Comparison of ENCODE assay signal across 9 cellular contexts in genomic region chr14:24194186-24194872, GRCh38. TPM values are rescaled to one million over a fixed set of nuclear protein-coding genes. Genes with fewer than 3 reads are reported as not detected.
DNase-seq lines count a peak whose midpoint lies in the region; ATAC-seq, FAIRE-seq and TF ChIP-seq lines count a peak whose summit lies in the region.
"Had no signal": no experiment of that assay in that cellular context is flagged by ENCODE, and none has a peak within 500 bp of the region (broad histone marks: within the 10 kb centered on the region; RNA-seq: fewer than 3 reads in every experiment).

No MANE protein-coding gene starts in this region.

- POLR2A ChIA-PET in K562 (lab: Yijun Ruan, JAX): interaction anchor here (0.6 to 3.2 kb wide), 4 partner anchors 14 to 233 kb away, joined by 3 to 21 read pairs (median 14); partner anchors contain the start of genes CHMP4A and MDP1

- H3K79me2 ChIP-seq in K562 (ENCODE audit: control insufficient read depth, insufficient read depth, low read length): peaks cover 51% of the 10 kb centered on the region

- TF ChIP-seq RAD21 in K562 (CRISPR knock-in tag; conservative IDR thresholded peaks at IDR 0.05 in 1 of 2, IDR thresholded peaks at IDR 0.05 in 1 of 2): no peak

- intact Hi-C loops in heart left ventricle (cut with DNase I) (loop anchor here in 1 of 10 donors (2.0 kb wide), 1 partner anchor 38 kb away; the partner anchor contains the start of genes GMPR2 and NEDD8), left ventricle myocardium superior (cut with micrococcal nuclease) (no loop called here), K562 (cut with micrococcal nuclease) (no loop called here), uterus (cut with DNase I; ENCODE audit: low total_unique reads) (no loop called here)

- TSS peak; percentile 51 for BruUV-seq in K562 (replicated peaks; lab: Mats Ljungman, UMichigan)

- H3K4me1 ChIP-seq in heart left ventricle (peaks cover 2 to 49% (median 24%) of the 10 kb centered on the region in 12 donors), K562 (replicated peaks in 1 of 2; ENCODE audit: control insufficient read depth in 2 of 2, insufficient read depth in 2 of 2, low read length in 2 of 2) (peaks cover 6 to 16% of the 10 kb centered on the region in 2 experiments; a peak in 3 of 5 replicates), mesodermal cell (ENCODE audit: control insufficient read depth, insufficient read depth, low read length, poor library complexity, severe bottlenecking) (peaks cover 3% of the 10 kb centered on the region), uterus (no peaks in the 10 kb centered on the region)

- peak overlapping the region in 9 of 12 donors; percentile 95 to 100 (median 98) for H3K27ac ChIP-seq in heart left ventricle
- H3K27ac ChIP-seq in K562 (ENCODE audit: extremely low read depth, low read depth, low read length): peak overlapping the region; percentile 97; the same call in 1 of the 3 replicates
- H3K27ac ChIP-seq in mesodermal cell (ENCODE audit: low read depth, low read length, severe bottlenecking): peak overlapping the region; percentile 98
- peak overlapping the region; percentile 94 to 95 for H3K27ac ChIP-seq in uterus

- FAIRE-seq in K562 (lab: Jason Lieb, UNC): no peak

- H3K9me3 ChIP-seq in heart left ventricle (no peaks in the 10 kb centered on the region), K562 (replicated peaks; ENCODE audit: control insufficient read depth, insufficient read depth, low read depth, low read length) (no peaks in the 10 kb centered on the region), mesodermal cell (ENCODE audit: control insufficient read depth, low read length) (no peaks in the 10 kb centered on the region), uterus (no peaks in the 10 kb centered on the region)

- H4K20me1 ChIP-seq in K562 (replicated peaks; ENCODE audit: control insufficient read depth, insufficient read depth, low read length): no peaks in the 10 kb centered on the region

- no peaks in the 10 kb centered on the region for H3K27me3 ChIP-seq in heart left ventricle
- H3K27me3 ChIP-seq in K562 (ENCODE audit: control insufficient read depth in 2 of 2, insufficient read depth in 2 of 2, low read length in 2 of 2): no peaks in the 10 kb centered on the region
- no peaks in the 10 kb centered on the region for H3K27me3 ChIP-seq in uterus

- no peak for TF ChIP-seq EP300 in K562 (IDR thresholded peaks at IDR 0.05; ENCODE audit: low read length)

- H2AFZ ChIP-seq in K562 (ENCODE audit: low read depth, low read length): 0 out of 2 replicates have a peak overlapping the region, but pooled peaks have one; percentile 98

- no peak for TF ChIP-seq POLR2A in heart left ventricle (IDR thresholded peaks at IDR 0.05)
- TF ChIP-seq POLR2A in K562 (conservative IDR thresholded peaks at IDR 0.05): no peak
- TF ChIP-seq POLR2A in uterus (IDR thresholded peaks at IDR 0.05): no peak

- TF ChIP-seq CTCF in heart left ventricle (IDR thresholded peaks at IDR 0.05) (no peak), K562 (IDR thresholded peaks at IDR 0.05 in 2 of 3, conservative IDR thresholded peaks at IDR 0.05 in 1 of 3; ENCODE audit: insufficient read depth in 2 of 3, low read depth in 1 of 3, low read length in 3 of 3) (no peak), uterus (IDR thresholded peaks at IDR 0.05) (no peak)

- 79 to 85% (median 81%) methylated on average over 7 of the region's 7 CpGs for WGBS in heart left ventricle, 4 donors
- WGBS in K562 (ENCODE audit: insufficient coverage, low coverage, missing lambda C conversion rate): 89% methylated on average over 3 of the region's 7 CpGs
- WGBS in mesodermal cell (ENCODE audit: insufficient coverage in 2 of 2), 2 experiments: 91 to 100% methylated on average over 5 of the region's 7 CpGs

- ATAC-seq in heart left ventricle: no peak
- ATAC-seq in left ventricle myocardium superior: no peak
- no peak for ATAC-seq in K562
- no peak for ATAC-seq in HG02759 (IDR thresholded peaks at IDR 0.05; ENCODE audit: unreplicated experiment)
- ATAC-seq in HG03045 (IDR thresholded peaks at IDR 0.05; ENCODE audit: unreplicated experiment): no peak
- no peak for ATAC-seq in HG03521 (IDR thresholded peaks at IDR 0.05; ENCODE audit: unreplicated experiment)

- in situ Hi-C loops in K562 (cut with MboI): no loop called here

- peak overlapping the region; percentile 86 for H3K4me2 ChIP-seq in K562 (ENCODE audit: insufficient read depth, low read length)

- no peaks in the 10 kb centered on the region for H3K9me1 ChIP-seq in K562 (ENCODE audit: control insufficient read depth, insufficient read depth, low read length)

- DNase-seq in heart left ventricle (no peak), left ventricle myocardium superior (no peak), K562 (ENCODE audit: extremely low read depth in 1 of 4, low spot score in 3 of 4) (no peak), uterus (no peak)

- CTCF ChIA-PET in K562 (lab: Yijun Ruan, JAX; ENCODE audit: low intra/inter-chr PET ratio): no interaction called here

- peaks cover 0 to 38% (median 23%) of the 10 kb centered on the region in 9 donors for H3K36me3 ChIP-seq in heart left ventricle
- H3K36me3 ChIP-seq in K562 (ENCODE audit: control insufficient read depth, insufficient read depth, low read length): peaks cover 30% of the 10 kb centered on the region; the same call in 2 of the 3 replicates
- H3K36me3 ChIP-seq in mesodermal cell (ENCODE audit: control insufficient read depth, insufficient read depth, low read length): peaks cover 44% of the 10 kb centered on the region
- no peaks in the 10 kb centered on the region for H3K36me3 ChIP-seq in uterus

- H3K4me3 ChIP-seq in heart left ventricle (peak overlapping the region in 11 of 12 donors; percentile 67 to 99 (median 91)), K562 (peak overlapping the region; percentile 67; the same call in 1 of the 2 replicates), mesodermal cell (ENCODE audit: extremely low read depth, insufficient read depth, low read length, poor library complexity, severe bottlenecking) (peak overlapping the region; percentile 78), uterus (peak overlapping the region; percentile 77 to 91)

- H3K9ac ChIP-seq in K562 (ENCODE audit: insufficient read depth in 1 of 2, low read depth in 2 of 2, low read length in 2 of 2): peak overlapping the region in 1 of 2 experiments; percentile 96; a peak in 3 of 4 replicates

RNA-seq across cellular contexts. Expression of gene TM9SF1, which starts 0.9 kb away (rescaled TPM):
- 10 to 100 TPM; 15.4 to 32.3 (median 26.3) TPM for total RNA-seq in heart left ventricle
- 10 to 100 TPM in 1 of 2 donors, 1 to 10 TPM in 1; 6.1 to 52.8 TPM for polyA plus RNA-seq in heart left ventricle
- total RNA-seq in left ventricle myocardium superior: 19.2 TPM
- total RNA-seq in K562 (2011; cell fraction: chromatin; rRNA removed; ENCODE audit: low replicate concordance): 13.1 and 32.6 TPM in 2 replicates
- total RNA-seq in K562 (2011; cell fraction: nucleolus; rRNA removed): 28.6 and 29.0 TPM in 2 replicates
- 23.8 and 27.3 TPM in 2 replicates for total RNA-seq in K562 (2011; cell fraction: nucleoplasm; rRNA removed)
- 11.8 and 15.0 TPM in 2 replicates for total RNA-seq in K562 (2014; rRNA removed)
- 6.9 and 11.0 TPM in 2 replicates for total RNA-seq in K562 (2014; rRNA removed; fragmentation: Illumina TruSeq; extraction: Trizol)
- total RNA-seq in K562 (2015; rRNA removed; fragmentation: Illumina TruSeq; extraction: Trizol): 12.7 and 13.2 TPM in 2 replicates
- total RNA-seq in K562 (2021): 20.3 TPM in 2 replicates
- polyA plus RNA-seq in K562 (2011; rRNA removed): 9.2 and 10.6 TPM in 2 replicates
- 20.9 and 23.6 TPM in 2 replicates for polyA plus RNA-seq in K562 (2011; cell fraction: cytosol; rRNA removed)
- 13.1 and 13.3 TPM in 2 replicates for polyA plus RNA-seq in K562 (2011; cell fraction: nucleus; rRNA removed)
- 15.5 and 21.2 TPM in 2 replicates for polyA plus RNA-seq in K562 (2012)
- 13.3 and 17.9 TPM in 2 replicates for polyA plus RNA-seq in K562 (2014; fragmentation: Illumina TruSeq; extraction: Trizol)
- 1 to 10 TPM; 5.3 to 6.3 TPM for polyA plus RNA-seq in K562 (2014; fragmentation: Nextera tagmentation; extraction: Ambion mirVana)
- 13.0 and 18.9 TPM in 2 replicates for polyA plus RNA-seq in K562 (2014; rRNA removed)
- 9.7 and 12.0 TPM in 2 replicates for polyA minus RNA-seq in K562 (2011; rRNA and poly(A)+ RNA removed)
- polyA minus RNA-seq in K562 (2011; cell fraction: cytosol; rRNA and poly(A)+ RNA removed): 2.8 and 4.1 TPM in 2 replicates
- polyA minus RNA-seq in K562 (2011; cell fraction: nucleus; rRNA and poly(A)+ RNA removed): 5.8 and 6.7 TPM in 2 replicates
- 42.1 TPM for polyA plus RNA-seq in mesodermal cell (2013, experiment 1 of 2)
- 37.1 TPM for polyA plus RNA-seq in mesodermal cell (2013, experiment 2 of 2)
- total RNA-seq in uterus: 10 to 100 TPM; 31.2 to 79.8 (median 52.4) TPM

RNA-seq across cellular contexts. Expression of gene IPO4, which starts 5.7 kb away (rescaled TPM):
- 10 to 100 TPM in 8 of 9 donors, 1 to 10 TPM in 1; 9.1 to 25.6 (median 17.2) TPM for total RNA-seq in heart left ventricle
- 10 to 100 TPM in 1 of 2 donors, 1 to 10 TPM in 1; 1.8 to 40.0 TPM for polyA plus RNA-seq in heart left ventricle
- 14.9 TPM for total RNA-seq in left ventricle myocardium superior
- total RNA-seq in K562 (2011; cell fraction: chromatin; rRNA removed; ENCODE audit: low replicate concordance): 71.7 and 221 TPM in 2 replicates
- 175 and 192 TPM in 2 replicates for total RNA-seq in K562 (2011; cell fraction: nucleolus; rRNA removed)
- total RNA-seq in K562 (2011; cell fraction: nucleoplasm; rRNA removed): 73.9 and 88.9 TPM in 2 replicates
- total RNA-seq in K562 (2014; rRNA removed): 109 and 151 TPM in 2 replicates
- 15.2 and 21.7 TPM in 2 replicates for total RNA-seq in K562 (2014; rRNA removed; fragmentation: Illumina TruSeq; extraction: Trizol)
- 31.8 and 36.2 TPM in 2 replicates for total RNA-seq in K562 (2015; rRNA removed; fragmentation: Illumina TruSeq; extraction: Trizol)
- 104 and 122 TPM in 2 replicates for total RNA-seq in K562 (2021)
- 13.7 and 22.4 TPM in 2 replicates for polyA plus RNA-seq in K562 (2011; rRNA removed)
- 17.4 and 31.1 TPM in 2 replicates for polyA plus RNA-seq in K562 (2011; cell fraction: cytosol; rRNA removed)
- polyA plus RNA-seq in K562 (2011; cell fraction: nucleus; rRNA removed): 90.5 and 143 TPM in 2 replicates
- polyA plus RNA-seq in K562 (2012): 48.6 and 67.0 TPM in 2 replicates
- 46.0 and 58.1 TPM in 2 replicates for polyA plus RNA-seq in K562 (2014; fragmentation: Illumina TruSeq; extraction: Trizol)
- 1 to 10 TPM; 7.3 to 7.5 TPM for polyA plus RNA-seq in K562 (2014; fragmentation: Nextera tagmentation; extraction: Ambion mirVana)
- 41.5 and 47.7 TPM in 2 replicates for polyA plus RNA-seq in K562 (2014; rRNA removed)
- polyA minus RNA-seq in K562 (2011; rRNA and poly(A)+ RNA removed): 30.5 and 36.4 TPM in 2 replicates
- polyA minus RNA-seq in K562 (2011; cell fraction: cytosol; rRNA and poly(A)+ RNA removed): 44.0 and 46.2 TPM in 2 replicates
- 86.6 and 94.8 TPM in 2 replicates for polyA minus RNA-seq in K562 (2011; cell fraction: nucleus; rRNA and poly(A)+ RNA removed)
- polyA plus RNA-seq in mesodermal cell (2013, experiment 1 of 2): 29.0 TPM
- polyA plus RNA-seq in mesodermal cell (2013, experiment 2 of 2): 19.5 TPM
- 10 to 100 TPM in 3 of 4 donors, 1 to 10 TPM in 1; 3.1 to 33.7 (median 29.6) TPM for total RNA-seq in uterus

RNA-seq across cellular contexts. Expression of gene TSSK4, which starts 11.2 kb away (rescaled TPM):
- total RNA-seq in heart left ventricle (under 1 TPM in 1 of 9 donors, not detected in 8; 0.19 TPM), left ventricle myocardium superior (0.25 TPM), K562 (2014; rRNA removed) (not detected in 2 replicates), K562 (2014; rRNA removed; fragmentation: Illumina TruSeq; extraction: Trizol) (not detected in 2 replicates), K562 (2015; rRNA removed; fragmentation: Illumina TruSeq; extraction: Trizol) (0.15 TPM in 1 of 2 replicates, not detected in the other), K562 (2021) (not detected in 2 replicates), uterus (under 1 TPM in 1 of 4 donors, not detected in 3; 0.98 TPM)
- polyA plus RNA-seq in heart left ventricle (under 1 TPM in 1 of 2 donors, not detected in 1; 0.23 TPM), K562 (2011; rRNA removed) (not detected in 2 replicates), K562 (2014; fragmentation: Illumina TruSeq; extraction: Trizol) (not detected in 2 replicates), K562 (2014; fragmentation: Nextera tagmentation; extraction: Ambion mirVana) (under 1 TPM; 0.07 to 0.14 TPM), K562 (2014; rRNA removed) (not detected in 2 replicates)
- 0.40 and 1.6 TPM in 2 replicates for total RNA-seq in K562 (2011; cell fraction: chromatin; rRNA removed; ENCODE audit: low replicate concordance)
- 0.26 and 1.7 TPM in 2 replicates for total RNA-seq in K562 (2011; cell fraction: nucleolus; rRNA removed)
- total RNA-seq in K562 (2011; cell fraction: nucleoplasm; rRNA removed): 1.6 and 3.0 TPM in 2 replicates
- 0.04 TPM in 1 of 2 replicates, not detected in the other for polyA plus RNA-seq in K562 (2011; cell fraction: cytosol; rRNA removed)
- polyA plus RNA-seq in K562 (2011; cell fraction: nucleus; rRNA removed): 0.14 and 0.35 TPM in 2 replicates
- polyA plus RNA-seq in K562 (2012): 1.7 and 2.2 TPM in 2 replicates
- 0.27 and 0.95 TPM in 2 replicates for polyA minus RNA-seq in K562 (2011; rRNA and poly(A)+ RNA removed)
- polyA minus RNA-seq in K562 (2011; cell fraction: cytosol; rRNA and poly(A)+ RNA removed): not detected in 2 replicates
- 0.54 and 0.67 TPM in 2 replicates for polyA minus RNA-seq in K562 (2011; cell fraction: nucleus; rRNA and poly(A)+ RNA removed)
- not detected for polyA plus RNA-seq in mesodermal cell (2013, experiment 1 of 2)
- not detected for polyA plus RNA-seq in mesodermal cell (2013, experiment 2 of 2)
- total RNA-seq: LHCN-M2 had no signal

RNA-seq across cellular contexts. Expression of gene CHMP4A, which starts 19.0 kb away (rescaled TPM):
- total RNA-seq in heart left ventricle (10 to 100 TPM; 20.2 to 42.3 (median 34.5) TPM), left ventricle myocardium superior (30.1 TPM), K562 (2014; rRNA removed) (52.5 and 52.7 TPM in 2 replicates), K562 (2014; rRNA removed; fragmentation: Illumina TruSeq; extraction: Trizol) (37.6 and 41.5 TPM in 2 replicates), K562 (2015; rRNA removed; fragmentation: Illumina TruSeq; extraction: Trizol) (37.2 and 38.7 TPM in 2 replicates), K562 (2021) (25.7 and 28.8 TPM in 2 replicates), uterus (10 to 100 TPM in 3 of 4 donors, 1 to 10 TPM in 1; 6.8 to 53.3 (median 33.9) TPM)
- polyA plus RNA-seq in heart left ventricle (10 to 100 TPM; 32.1 to 72.8 TPM), K562 (2011; rRNA removed) (36.1 and 50.5 TPM in 2 replicates), K562 (2014; fragmentation: Illumina TruSeq; extraction: Trizol) (77.2 and 88.9 TPM in 2 replicates), K562 (2014; fragmentation: Nextera tagmentation; extraction: Ambion mirVana) (100 to 1,000 TPM in 1 of 2 experiments, 10 to 100 TPM in 1; 91.4 to 104 TPM), K562 (2014; rRNA removed) (77.0 and 84.5 TPM in 2 replicates)
- 40.8 and 43.4 TPM in 2 replicates for total RNA-seq in K562 (2011; cell fraction: chromatin; rRNA removed; ENCODE audit: low replicate concordance)
- total RNA-seq in K562 (2011; cell fraction: nucleolus; rRNA removed): 10.3 and 14.2 TPM in 2 replicates
- total RNA-seq in K562 (2011; cell fraction: nucleoplasm; rRNA removed): 21.1 and 24.1 TPM in 2 replicates
- 25.1 and 73.5 TPM in 2 replicates for polyA plus RNA-seq in K562 (2011; cell fraction: cytosol; rRNA removed)
- polyA plus RNA-seq in K562 (2011; cell fraction: nucleus; rRNA removed): 14.6 and 17.5 TPM in 2 replicates
- polyA plus RNA-seq in K562 (2012): 67.8 and 71.0 TPM in 2 replicates
- 53.3 and 63.0 TPM in 2 replicates for polyA minus RNA-seq in K562 (2011; rRNA and poly(A)+ RNA removed)
- 10.3 TPM in 2 replicates for polyA minus RNA-seq in K562 (2011; cell fraction: cytosol; rRNA and poly(A)+ RNA removed)
- 3.5 and 7.1 TPM in 2 replicates for polyA minus RNA-seq in K562 (2011; cell fraction: nucleus; rRNA and poly(A)+ RNA removed)
- polyA plus RNA-seq in mesodermal cell (2013, experiment 1 of 2): 33.8 TPM
- polyA plus RNA-seq in mesodermal cell (2013, experiment 2 of 2): 34.7 TPM

RNA-seq across cellular contexts. Expression of gene MDP1, which starts 21.5 kb away (rescaled TPM):
- total RNA-seq in heart left ventricle: 10 to 100 TPM; 12.8 to 22.6 (median 15.5) TPM
- polyA plus RNA-seq in heart left ventricle: 10 to 100 TPM; 20.8 to 26.5 TPM
- total RNA-seq in left ventricle myocardium superior: 15.4 TPM
- total RNA-seq in K562 (2011; cell fraction: chromatin; rRNA removed; ENCODE audit: low replicate concordance): 3.0 and 11.2 TPM in 2 replicates
- total RNA-seq in K562 (2011; cell fraction: nucleolus; rRNA removed): 8.7 and 9.2 TPM in 2 replicates
- 3.9 and 5.9 TPM in 2 replicates for total RNA-seq in K562 (2011; cell fraction: nucleoplasm; rRNA removed)
- 2.7 and 6.8 TPM in 2 replicates for total RNA-seq in K562 (2014; rRNA removed)
- 8.9 and 11.0 TPM in 2 replicates for total RNA-seq in K562 (2014; rRNA removed; fragmentation: Illumina TruSeq; extraction: Trizol)
- total RNA-seq in K562 (2015; rRNA removed; fragmentation: Illumina TruSeq; extraction: Trizol): 7.8 and 8.5 TPM in 2 replicates
- total RNA-seq in K562 (2021): 10.5 and 11.0 TPM in 2 replicates
- 11.6 and 12.6 TPM in 2 replicates for polyA plus RNA-seq in K562 (2011; rRNA removed)
- polyA plus RNA-seq in K562 (2011; cell fraction: cytosol; rRNA removed): 9.7 and 12.9 TPM in 2 replicates
- polyA plus RNA-seq in K562 (2011; cell fraction: nucleus; rRNA removed): 12.8 and 15.2 TPM in 2 replicates
- polyA plus RNA-seq in K562 (2012): 9.3 and 11.2 TPM in 2 replicates
- 9.1 and 10.1 TPM in 2 replicates for polyA plus RNA-seq in K562 (2014; fragmentation: Illumina TruSeq; extraction: Trizol)
- polyA plus RNA-seq in K562 (2014; fragmentation: Nextera tagmentation; extraction: Ambion mirVana): 10 to 100 TPM; 27.2 to 29.6 TPM
- polyA plus RNA-seq in K562 (2014; rRNA removed): 11.9 and 15.3 TPM in 2 replicates
- polyA minus RNA-seq in K562 (2011; rRNA and poly(A)+ RNA removed): 1.8 and 4.2 TPM in 2 replicates
- 1.7 and 3.4 TPM in 2 replicates for polyA minus RNA-seq in K562 (2011; cell fraction: cytosol; rRNA and poly(A)+ RNA removed)
- 5.8 and 6.0 TPM in 2 replicates for polyA minus RNA-seq in K562 (2011; cell fraction: nucleus; rRNA and poly(A)+ RNA removed)
- 27.2 TPM for polyA plus RNA-seq in mesodermal cell (2013, experiment 1 of 2)
- 28.2 TPM for polyA plus RNA-seq in mesodermal cell (2013, experiment 2 of 2)
- total RNA-seq in uterus: 100 to 1,000 TPM in 1 of 4 donors, 10 to 100 TPM in 2, 1 to 10 TPM in 1; 5.6 to 137 (median 24.2) TPM
